Comparison of ENCODE assay signal across 1 cellular context in genomic region chr2:74100254-74101216, GRCh38.
TF ChIP-seq lines count a peak whose summit lies in the region.

No MANE protein-coding gene starts in this region.

TF ChIP-seq in K562, 482 proteins besides CTCF, POLR2A, EP300 and RAD21 (continued from another document):
- no peak for TF ChIP-seq HMBOX1 (IDR thresholded peaks at IDR 0.05)
- TF ChIP-seq E2F6 (IDR thresholded peaks at IDR 0.05; ENCODE audit: borderline replicate concordance in 1 of 2, extremely low read depth in 1 of 2, insufficient read depth in 1 of 2, insufficient read length in 1 of 2, low read depth in 1 of 2, low read length in 1 of 2, poor library complexity in 1 of 2, severe bottlenecking in 1 of 2) = no peak
- TF ChIP-seq POLR2G (IDR thresholded peaks at IDR 0.05; ENCODE audit: low read depth, low read length) = 0 out of 2 replicates have a peak, but pooled peaks have one; percentile 12
- no peak for TF ChIP-seq RBM15 (IDR thresholded peaks at IDR 0.05; ENCODE audit: insufficient read depth, low read length)
- no peak for TF ChIP-seq RBM14 (IDR thresholded peaks at IDR 0.05; ENCODE audit: borderline replicate concordance, insufficient read depth, low read depth, low read length)
TF ChIP-seq in K562: peak in this region for 1.
